ENCODE assay signal across 10 cellular contexts in the genomic region with DNA sequence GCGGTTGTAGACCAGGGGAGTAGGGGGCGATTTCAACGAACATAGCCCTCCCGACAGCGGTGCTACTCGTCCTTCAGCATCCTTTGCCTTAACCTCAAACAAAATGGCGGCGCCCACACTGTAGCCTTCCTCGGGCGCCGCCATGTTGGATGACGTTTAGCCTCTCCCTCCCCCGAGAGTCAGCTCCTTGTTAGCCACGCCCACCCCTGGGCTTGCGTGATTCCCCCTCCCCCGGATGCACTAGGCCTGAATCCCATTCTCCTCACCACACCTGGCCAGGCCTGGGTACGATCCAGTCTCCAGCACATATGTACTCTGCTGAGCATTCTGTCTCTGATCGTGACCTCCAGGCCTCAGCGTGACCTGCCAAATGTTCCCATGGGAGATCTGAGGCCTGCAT. TPM values are rescaled to one million over a fixed set of nuclear protein-coding genes. Genes with fewer than 3 reads are reported as not detected.
A peak's percentile ranks its signal among the peaks of the same experiment; 100 is the strongest.
DNase-seq lines count a peak whose midpoint lies in the region; ATAC-seq and TF ChIP-seq lines count a peak whose summit lies in the region.
"Had no signal": no experiment of that assay in that cellular context is flagged by ENCODE, and none has a peak within 500 bp of the region (broad histone marks: within the 10 kb centered on the region; RNA-seq: fewer than 3 reads in every experiment).

No MANE protein-coding gene starts in this region.

- H3K27me3 Mint-ChIP-seq in H9 (ENCODE audit: low read depth): peaks cover 2% of the 10 kb centered on the region
- H3K27me3 Mint-ChIP-seq in progenitor cell of endocrine pancreas: no peaks in the 10 kb centered on the region
- H3K27me3 Mint-ChIP-seq in immature natural killer cell (ENCODE audit: low read depth in 3 of 3): peaks cover 3 to 7% (median 3%) of the 10 kb centered on the region in 3 donors

- peak overlapping the region; percentile 79 for H3K18ac ChIP-seq in H9 (ENCODE audit: insufficient read length, low read depth, low read length)

- no peak overlapping the region for H3K56ac ChIP-seq in H9 (ENCODE audit: insufficient read length, low read depth, low read length)

- no peak overlapping the region for H3T11ph ChIP-seq in H9 (ENCODE audit: low read length)

- H3K4me1 Mint-ChIP-seq in H9 (peaks cover 14 to 24% of the 10 kb centered on the region in 2 experiments), progenitor cell of endocrine pancreas (ENCODE audit: low read depth) (peaks cover 3% of the 10 kb centered on the region), immature natural killer cell (no peaks in the 10 kb centered on the region)

- H2BK20ac ChIP-seq in H9 (ENCODE audit: low read depth, low read length, poor library complexity, severe bottlenecking): no peak overlapping the region

- H3K9me3 ChIP-seq in H9 (ENCODE audit: control insufficient read depth, low read depth, low read length) (no peaks in the 10 kb centered on the region), iPS-15b (ENCODE audit: control insufficient read depth, insufficient read depth, low read length) (no peaks in the 10 kb centered on the region)

- H3K79me2 ChIP-seq in H9 (ENCODE audit: insufficient read depth, low read length): no peaks in the 10 kb centered on the region

- H3K23ac ChIP-seq in H9 (ENCODE audit: insufficient read length, low read depth, low read length): no peak overlapping the region

- peak overlapping the region; percentile 50 for H3K9ac ChIP-seq in H9 (ENCODE audit: extremely low read depth, insufficient read length, low read length)
- H3K9ac ChIP-seq in iPS-15b (ENCODE audit: low read depth, low read length): peak overlapping the region; percentile 0

- no peak overlapping the region for H2BK15ac ChIP-seq in H9 (ENCODE audit: low read depth, low read length)

- H3K27ac Mint-ChIP-seq in H9: peak overlapping the region; percentile 97 to 99 (median 98)
- H3K27ac Mint-ChIP-seq in progenitor cell of endocrine pancreas: peak overlapping the region; percentile 95
- H3K27ac Mint-ChIP-seq in immature natural killer cell: no peak overlapping the region

- ATAC-seq in HG02610 (IDR thresholded peaks at IDR 0.05; ENCODE audit: unreplicated experiment): no peak

- in situ Hi-C loops in brain microvascular endothelial cell (cut with HindIII; ENCODE audit: low pct_ligation_motif_present, low sequenced_read_pairs): no loop called here

- peaks cover 5% of the 10 kb centered on the region; the same call in 1 of the 2 replicates for H3K4me1 ChIP-seq in H9 (ENCODE audit: insufficient read depth, low read length)
- peaks cover 9% of the 10 kb centered on the region for H3K4me1 ChIP-seq in iPS-15b (ENCODE audit: control insufficient read depth, insufficient read depth, low read length)

- no peak overlapping the region for H3K4me3 ChIP-seq in brain microvascular endothelial cell (ENCODE audit: low read depth, low read length)
- peak overlapping the region; percentile 28 for H3K4me3 ChIP-seq in iPS-15b (ENCODE audit: low read depth, low read length)

- no peak overlapping the region for H2AFZ ChIP-seq in H9 (ENCODE audit: low read length)

- TF ChIP-seq CTCF in H9 (conservative IDR thresholded peaks at IDR 0.05): no peak
- no peak for TF ChIP-seq CTCF in brain microvascular endothelial cell (IDR thresholded peaks at IDR 0.05; ENCODE audit: low read depth, low read length, missing control alignments)
- no peak for TF ChIP-seq CTCF in progenitor cell of endocrine pancreas (IDR thresholded peaks at IDR 0.05; ENCODE audit: unreplicated experiment)

- peak overlapping the region; percentile 91; the same call in 1 of the 2 replicates for H3K14ac ChIP-seq in H9 (ENCODE audit: insufficient read depth, low read length)

- H3K36me3 Mint-ChIP-seq in H9 (ENCODE audit: insufficient read depth in 1 of 3, low read depth in 3 of 3) (peaks cover 0 to 7% (median 0%) of the 10 kb centered on the region in 3 experiments; a peak in 3 of 7 replicates), progenitor cell of endocrine pancreas (ENCODE audit: insufficient read depth) (no peaks in the 10 kb centered on the region), immature natural killer cell (no peaks in the 10 kb centered on the region)

- peak; percentile 93 for DNase-seq in H9
- DNase-seq in brain microvascular endothelial cell: peak; percentile 36
- DNase-seq in progenitor cell of endocrine pancreas (ENCODE audit: low spot score, unreplicated experiment): peak; percentile 57
- DNase-seq in immature natural killer cell: no peak
- DNase-seq in activated T-cell treated with anti-CD3 and anti-CD28 coated beads, Interleukin-2, amount 50 U/mL, for 1 hour: no peak
- no peak for DNase-seq in NCI-H1092 treated with DMSO at 0.1 percent for 48 hours (lab: John Stamatoyannopoulos, UW)
- DNase-seq: activated gamma-delta T cell, KG1 had no signal

- no CpG with 5 or more reads among the region's 19 CpGs for WGBS in H9 (ENCODE audit: extremely low coverage, insufficient read length, low lambda C conversion rate)

- H3K27ac ChIP-seq in H9 (ENCODE audit: insufficient read length, low read depth, low read length) (peak overlapping the region; percentile 91), brain microvascular endothelial cell (no peak overlapping the region)

- H3K4ac ChIP-seq in H9 (ENCODE audit: low read depth, low read length): no peak overlapping the region

- H3K9me3 Mint-ChIP-seq in H9 (peaks cover 45 to 53% of the 10 kb centered on the region in 2 experiments), progenitor cell of endocrine pancreas (ENCODE audit: low read depth) (peaks cover 11% of the 10 kb centered on the region), immature natural killer cell (no peaks in the 10 kb centered on the region)

- H2BK5ac ChIP-seq in H9 (ENCODE audit: insufficient read length, low read length): peak overlapping the region; percentile 44

- peak overlapping the region; percentile 45 to 66; a peak in 4 of 5 replicates for H3K4me3 Mint-ChIP-seq in H9
- no peak overlapping the region for H3K4me3 Mint-ChIP-seq in progenitor cell of endocrine pancreas (ENCODE audit: low read depth)
- no peak overlapping the region for H3K4me3 Mint-ChIP-seq in immature natural killer cell

- H3K4me2 ChIP-seq in H9 (ENCODE audit: insufficient read depth, insufficient read length, low read length): peak overlapping the region; percentile 51

- H4K20me1 ChIP-seq in H9 (ENCODE audit: control insufficient read depth, insufficient read depth, insufficient read length): no peaks in the 10 kb centered on the region

- H3K27me3 ChIP-seq in H9 (ENCODE audit: insufficient read depth, low read length): no peaks in the 10 kb centered on the region
- no peaks in the 10 kb centered on the region for H3K27me3 ChIP-seq in brain microvascular endothelial cell (replicated peaks)
- no peaks in the 10 kb centered on the region for H3K27me3 ChIP-seq in iPS-15b (ENCODE audit: control insufficient read depth, insufficient read depth, low read length)

- H3K36me3 ChIP-seq in brain microvascular endothelial cell (replicated peaks) (no peaks in the 10 kb centered on the region), iPS-15b (ENCODE audit: control insufficient read depth, insufficient read depth, low read length) (no peaks in the 10 kb centered on the region)

- peak overlapping the region; percentile 71 for H4K8ac ChIP-seq in H9 (replicated peaks; ENCODE audit: insufficient read length, low read depth, low read length)

- peak overlapping the region; percentile 65 for H2BK12ac ChIP-seq in H9 (ENCODE audit: insufficient read length, low read depth, low read length)

- H3K23me2 ChIP-seq in H9 (ENCODE audit: insufficient read length, low read depth, low read length, poor library complexity, severe bottlenecking): no peaks in the 10 kb centered on the region

- H4K5ac ChIP-seq in H9 (ENCODE audit: insufficient read length, low read depth, low read length): peak overlapping the region; percentile 95

- no peak overlapping the region for H2BK120ac ChIP-seq in H9 (ENCODE audit: low read depth, low read length, poor library complexity, severe bottlenecking)

- peak overlapping the region; percentile 10 for H2AK5ac ChIP-seq in H9 (ENCODE audit: insufficient read length, low read length)

- no peaks in the 10 kb centered on the region for H3K79me1 ChIP-seq in H9 (ENCODE audit: insufficient read depth, low read depth, low read length, poor library complexity, severe bottlenecking)

- H4K91ac ChIP-seq in H9 (ENCODE audit: insufficient read length, low read depth, low read length): peak overlapping the region; percentile 91

RNA-seq across cellular contexts. Expression of a gene that starts 49.0 kb away (rescaled TPM):
- 0.81 TPM in 2 replicates for total RNA-seq in H9 (2021)
- total RNA-seq in progenitor cell of endocrine pancreas: 2.0 TPM in 2 replicates
- polyA plus RNA-seq in immature natural killer cell: not detected

Comparison
In these comparisons a context has a peak if more than half of its experiments do, and no peak if none do; other contexts are left out.
1. DNase-seq: peak in H9 (single experiment), brain microvascular endothelial cell (single experiment) and progenitor cell of endocrine pancreas (single experiment); none in immature natural killer cell (0 of 3), activated T-cell treated with anti-CD3 and anti-CD28 coated beads, Interleukin-2, amount 50 U/mL, for 1 hour (single experiment) and NCI-H1092 treated with DMSO at 0.1 percent for 48 hours (single experiment).
2. H3K27ac Mint-ChIP-seq: peak in H9 (3 of 3) and progenitor cell of endocrine pancreas (single experiment); none in immature natural killer cell (0 of 6).
3. H3K4me3 Mint-ChIP-seq: peak in H9 (2 of 2); none in progenitor cell of endocrine pancreas (single experiment) and immature natural killer cell (0 of 5).